In genomic region chrX:155070038-155070437, GRCh38 we compare ENCODE assay signal across 8 cellular contexts. TPM values are rescaled to one million over a fixed set of nuclear protein-coding genes. Genes with fewer than 3 reads are reported as not detected.
DNase-seq lines count a peak whose midpoint lies in the region; ATAC-seq and TF ChIP-seq lines count a peak whose summit lies in the region.

No MANE protein-coding gene starts in this region.

- peak overlapping the region; percentile 77 for H3K27ac Mint-ChIP-seq in Caco-2 (ENCODE audit: unreplicated experiment)
- H3K27ac Mint-ChIP-seq in effector memory CD8-positive, alpha-beta T cell: peak overlapping the region; percentile 94 to 95

- H3K4me1 ChIP-seq in Caco-2 (peaks cover 6% of the 10 kb centered on the region; the same call in 1 of the 2 replicates), osteoblast (ENCODE audit: insufficient read depth, low read length) (peaks cover 23% of the 10 kb centered on the region)

- DNase-seq in Caco-2 (no peak), NCI-H748 (lab: John Stamatoyannopoulos, UW; ENCODE audit: unreplicated experiment) (peak; percentile 14), osteoblast (ENCODE audit: insufficient read length, low spot score, missing footprints) (no peak), nucleus accumbens (lab: John Stamatoyannopoulos, UW) (no peak), NCI-H1930 (lab: John Stamatoyannopoulos, UW) (no peak), posterior vena cava (ENCODE audit: low spot score) (no peak)
- no peak for DNase-seq in effector memory CD8-positive, alpha-beta T cell

- H3K79me2 ChIP-seq in osteoblast (ENCODE audit: insufficient read depth, low read length): peaks cover 43% of the 10 kb centered on the region

- H3K4me3 ChIP-seq in Caco-2 (ENCODE audit: low read depth, low read length) (peak overlapping the region; percentile 55), osteoblast (ENCODE audit: insufficient read depth, low read length) (peak overlapping the region; percentile 73)

- H3K9me3 ChIP-seq in Caco-2 (no peaks in the 10 kb centered on the region), osteoblast (ENCODE audit: low read depth, low read length) (no peaks in the 10 kb centered on the region)

- TF ChIP-seq CTCF in Caco-2 (IDR thresholded peaks at IDR 0.05; ENCODE audit: insufficient read depth in 1 of 2, low read depth in 1 of 2, low read length in 1 of 2, severe bottlenecking in 1 of 2, unreplicated experiment in 1 of 2): no peak
- no peak for TF ChIP-seq CTCF in osteoblast (IDR thresholded peaks at IDR 0.05; ENCODE audit: extremely low read depth, low read depth, low read length)

- H3K36me3 ChIP-seq in Caco-2 (ENCODE audit: control insufficient read depth, insufficient read depth, low read length) (no peaks in the 10 kb centered on the region), osteoblast (ENCODE audit: insufficient read depth, low read length) (peaks cover 6% of the 10 kb centered on the region)

- CTCF ChIA-PET in Caco-2 (lab: Charles Lee): no interaction called here

- no peaks in the 10 kb centered on the region for H3K27me3 Mint-ChIP-seq in Caco-2 (ENCODE audit: insufficient read depth, unreplicated experiment)
- H3K27me3 Mint-ChIP-seq in effector memory CD8-positive, alpha-beta T cell: no peaks in the 10 kb centered on the region

- H3K36me3 Mint-ChIP-seq in Caco-2 (ENCODE audit: insufficient read depth, unreplicated experiment): peaks cover 19% of the 10 kb centered on the region
- H3K36me3 Mint-ChIP-seq in effector memory CD8-positive, alpha-beta T cell (ENCODE audit: insufficient read depth): peaks cover 20% of the 10 kb centered on the region

- intact Hi-C loops in Caco-2 (cut with micrococcal nuclease; ENCODE audit: unreplicated experiment): no loop called here
- intact Hi-C loops in posterior vena cava (cut with DNase I): no loop called here

- H2AFZ ChIP-seq in osteoblast (ENCODE audit: low read length): peak overlapping the region; percentile 48

- H3K4me3 Mint-ChIP-seq in Caco-2 (ENCODE audit: unreplicated experiment): peak overlapping the region; percentile 89
- peak overlapping the region; percentile 81 to 84 for H3K4me3 Mint-ChIP-seq in effector memory CD8-positive, alpha-beta T cell

- TSS peak; percentile 53 for BruUV-seq in Caco-2 (replicated peaks; lab: Mats Ljungman, UMichigan)

- no peaks in the 10 kb centered on the region for H4K20me1 ChIP-seq in osteoblast (ENCODE audit: insufficient read depth, low read length)

- H3K27ac ChIP-seq in osteoblast (ENCODE audit: low read depth, low read length): peak overlapping the region; percentile 73

- H3K4me1 Mint-ChIP-seq in Caco-2 (ENCODE audit: low read depth, unreplicated experiment): peaks cover 7% of the 10 kb centered on the region
- peaks cover 26 to 30% of the 10 kb centered on the region in 2 donors for H3K4me1 Mint-ChIP-seq in effector memory CD8-positive, alpha-beta T cell (ENCODE audit: low read depth in 2 of 2)

- POLR2A ChIA-PET in Caco-2 (lab: Charles Lee): no interaction called here

- no peak for ATAC-seq in effector memory CD8-positive, alpha-beta T cell (replicated peaks)
- no peak for ATAC-seq in GM19328 (IDR thresholded peaks at IDR 0.05; ENCODE audit: unreplicated experiment)

- no peaks in the 10 kb centered on the region for H3K27me3 ChIP-seq in Caco-2 (replicated peaks; ENCODE audit: control insufficient read depth, insufficient read depth, low read length)
- H3K27me3 ChIP-seq in osteoblast (ENCODE audit: insufficient read depth, low read length): no peaks in the 10 kb centered on the region

- no peaks in the 10 kb centered on the region for H3K9me3 Mint-ChIP-seq in Caco-2 (ENCODE audit: unreplicated experiment)
- no peaks in the 10 kb centered on the region for H3K9me3 Mint-ChIP-seq in effector memory CD8-positive, alpha-beta T cell

- H3K4me2 ChIP-seq in osteoblast (ENCODE audit: insufficient read depth, low read length): peak overlapping the region; percentile 87

RNA-seq across cellular contexts. Expression of gene CMC4, which starts 0.9 kb away (rescaled TPM):
- total RNA-seq in Caco-2 (2022) (1.7 and 1.8 TPM in 2 replicates), osteoblast (13.3 and 17.0 TPM in 2 replicates), posterior vena cava (1 to 10 TPM; 3.7 to 5.8 TPM)

RNA-seq across cellular contexts. Expression of gene MTCP1, which starts 0.9 kb away (rescaled TPM):
- total RNA-seq in Caco-2 (2022) (11.3 and 11.7 TPM in 2 replicates), osteoblast (3.3 and 6.2 TPM in 2 replicates), posterior vena cava (10 to 100 TPM; 15.7 to 22.7 TPM)

RNA-seq across cellular contexts. Expression of gene BRCC3, which starts 1.3 kb away (rescaled TPM):
- total RNA-seq in Caco-2 (2022): 30.4 and 32.3 TPM in 2 replicates
- 10.1 and 10.6 TPM in 2 replicates for total RNA-seq in osteoblast
- total RNA-seq in posterior vena cava: 10 to 100 TPM; 13.4 to 15.2 TPM

RNA-seq across cellular contexts. Expression of gene FUNDC2, which starts 43.4 kb away (rescaled TPM):
- 47.3 and 52.9 TPM in 2 replicates for total RNA-seq in Caco-2 (2022)
- total RNA-seq in osteoblast: 46.6 and 47.4 TPM in 2 replicates
- 100 to 1,000 TPM; 125 to 126 TPM for total RNA-seq in posterior vena cava

RNA-seq across cellular contexts. Expression of gene F8, which starts 47.5 kb away (rescaled TPM):
- 0.20 and 0.32 TPM in 2 replicates for total RNA-seq in Caco-2 (2022)
- 10.9 and 12.1 TPM in 2 replicates for total RNA-seq in osteoblast
- 10 to 100 TPM; 28.1 to 31.0 TPM for total RNA-seq in posterior vena cava
